Comparison of ENCODE assay signal across 14 cellular contexts in the genomic region with DNA sequence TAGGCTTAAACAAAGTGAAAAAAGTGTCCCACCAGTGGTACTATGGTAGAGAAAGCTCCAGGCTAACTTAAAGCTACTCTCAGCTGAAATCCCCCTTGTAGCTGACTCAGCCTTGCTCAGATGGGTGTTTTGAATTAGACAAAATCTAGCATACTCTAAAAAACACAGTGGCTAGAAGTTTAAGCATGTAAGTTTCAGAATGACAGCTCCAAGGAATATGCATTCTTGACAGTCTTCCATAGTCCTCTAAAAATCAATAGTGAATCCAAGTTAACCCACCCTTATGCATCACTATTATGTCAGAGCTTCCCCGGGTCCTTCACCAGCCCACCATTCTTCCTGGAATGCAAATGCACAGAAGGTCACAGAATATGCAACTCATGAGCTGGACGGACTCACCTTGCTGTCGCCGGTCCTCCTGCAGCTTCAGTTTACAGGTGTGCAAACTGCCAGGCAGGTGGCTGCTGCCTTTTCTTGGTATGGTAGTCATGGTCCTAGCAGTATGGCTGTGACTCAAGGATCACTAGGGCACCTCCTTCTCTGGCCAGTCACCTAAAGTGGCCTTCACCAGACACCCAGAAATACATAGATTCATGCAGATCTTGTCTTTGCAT. TPM values are rescaled to one million over a fixed set of nuclear protein-coding genes. Genes with fewer than 3 reads are reported as not detected.
DNase-seq lines count a peak whose midpoint lies in the region; ATAC-seq, FAIRE-seq and TF ChIP-seq lines count a peak whose summit lies in the region.
"Had no signal": no experiment of that assay in that cellular context is flagged by ENCODE, and none has a peak within 500 bp of the region (broad histone marks: within the 10 kb centered on the region; RNA-seq: fewer than 3 reads in every experiment).

No MANE protein-coding gene starts in this region.

- no peak overlapping the region for H3K27ac Mint-ChIP-seq in stimulated activated effector memory CD8-positive, alpha-beta T cell treated with anti-CD3 and anti-CD28 coated beads, Interleukin-12 subunit alpha, Interleukin-12 subunit beta, amount 100 ng/mL, for 72 hours
- H3K27ac Mint-ChIP-seq: activated naive CD8-positive, alpha-beta T cell treated with anti-CD3 and anti-CD28 coated beads, Interleukin-2, amount 10 ng/mL, durations not matched to agents 7 days and 5 days; type B pancreatic cell had no signal

- H3K4me3 Mint-ChIP-seq in stimulated activated effector memory CD8-positive, alpha-beta T cell treated with anti-CD3 and anti-CD28 coated beads, Interleukin-12 subunit alpha, Interleukin-12 subunit beta, amount 100 ng/mL, for 72 hours, result no peak overlapping the region
- H3K4me3 Mint-ChIP-seq: activated naive CD8-positive, alpha-beta T cell treated with anti-CD3 and anti-CD28 coated beads, Interleukin-2, amount 10 ng/mL, durations not matched to agents 7 days and 5 days had no signal

- H3K9ac ChIP-seq in kidney (ENCODE audit: low read length in 2 of 2), result peak overlapping the region; percentile 57 to 65

- no peaks in the 10 kb centered on the region for H3K36me3 Mint-ChIP-seq in stimulated activated effector memory CD8-positive, alpha-beta T cell treated with anti-CD3 and anti-CD28 coated beads, Interleukin-12 subunit alpha, Interleukin-12 subunit beta, amount 100 ng/mL, for 72 hours
- H3K36me3 Mint-ChIP-seq: activated naive CD8-positive, alpha-beta T cell treated with anti-CD3 and anti-CD28 coated beads, Interleukin-2, amount 10 ng/mL, durations not matched to agents 7 days and 5 days; type B pancreatic cell had no signal

- peaks cover 9% of the 10 kb centered on the region for H3K4me1 Mint-ChIP-seq in stimulated activated effector memory CD8-positive, alpha-beta T cell treated with anti-CD3 and anti-CD28 coated beads, Interleukin-12 subunit alpha, Interleukin-12 subunit beta, amount 100 ng/mL, for 72 hours
- H3K4me1 Mint-ChIP-seq: activated naive CD8-positive, alpha-beta T cell treated with anti-CD3 and anti-CD28 coated beads, Interleukin-2, amount 10 ng/mL, durations not matched to agents 7 days and 5 days had no signal

- DNase-seq in HT1080 (ENCODE audit: low read depth) (peak; percentile 36), ascending aorta (ENCODE audit: low spot score in 2 of 2) (no peak), kidney (no peak), SKM-1 (lab: John Stamatoyannopoulos, UW; ENCODE audit: unreplicated experiment) (no peak), NCI-H1105 (lab: John Stamatoyannopoulos, UW) (no peak), NCI-H2081 treated with DMSO at 0.1 percent for 48 hours (lab: John Stamatoyannopoulos, UW) (no peak)
- DNase-seq in stimulated activated effector memory CD8-positive, alpha-beta T cell treated with anti-CD3 and anti-CD28 coated beads, Interleukin-12 subunit alpha, Interleukin-12 subunit beta, amount 100 ng/mL, for 72 hours (ENCODE audit: low spot score in 2 of 2), result no peak
- DNase-seq: activated CD4-positive, alpha-beta T cell treated with anti-CD3 and anti-CD28 coated beads, Interleukin-2, amount 50 U/mL, for 4 hours; activated naive CD8-positive, alpha-beta T cell treated with anti-CD3 and anti-CD28 coated beads, Interleukin-2, amount 10 ng/mL, durations not matched to agents 7 days and 5 days had no signal

- H3K9me3 Mint-ChIP-seq in stimulated activated effector memory CD8-positive, alpha-beta T cell treated with anti-CD3 and anti-CD28 coated beads, Interleukin-12 subunit alpha, Interleukin-12 subunit beta, amount 100 ng/mL, for 72 hours, result no peaks in the 10 kb centered on the region
- H3K9me3 Mint-ChIP-seq: activated naive CD8-positive, alpha-beta T cell treated with anti-CD3 and anti-CD28 coated beads, Interleukin-2, amount 10 ng/mL, durations not matched to agents 7 days and 5 days; type B pancreatic cell had no signal

- peaks cover 0 to 21% of the 10 kb centered on the region in 2 donors for H3K4me1 ChIP-seq in ascending aorta
- H3K4me1 ChIP-seq in kidney (ENCODE audit: control insufficient read depth in 1 of 2, insufficient read depth in 1 of 2, low read depth in 1 of 2, low read length in 2 of 2), result peaks cover 6 to 13% of the 10 kb centered on the region in 2 donors

- TF ChIP-seq CTCF in ascending aorta (IDR thresholded peaks at IDR 0.05) (no peak), kidney (IDR thresholded peaks at IDR 0.05; ENCODE audit: borderline replicate concordance, extremely low read depth, insufficient read depth) (no peak)

- intact Hi-C loops in ascending aorta (cut with DNase I), result loop anchor here (2.0 kb wide), 2 partner anchors 22 to 148 kb away; a partner anchor contains a TSS
- intact Hi-C loops in kidney (cut with DNase I), result no loop called here

- H3K36me3 ChIP-seq in ascending aorta, result no peaks in the 10 kb centered on the region
- no peaks in the 10 kb centered on the region for H3K36me3 ChIP-seq in kidney (ENCODE audit: control insufficient read depth in 1 of 2, insufficient read depth in 2 of 2, low read length in 2 of 2)
- H3K36me3 ChIP-seq: neutrophil, SJSA1 had no signal

- no peaks in the 10 kb centered on the region for H3K9me3 ChIP-seq in ascending aorta
- no peaks in the 10 kb centered on the region for H3K9me3 ChIP-seq in kidney (ENCODE audit: control insufficient read depth in 1 of 2, low read length in 2 of 2)
- H3K9me3 ChIP-seq: neutrophil, SJSA1 had no signal

- FAIRE-seq in kidney (lab: Jason Lieb, UNC), result no peak

- H3K27me3 ChIP-seq in ascending aorta, result no peaks in the 10 kb centered on the region
- H3K27me3 ChIP-seq: neutrophil had no signal

- peak overlapping the region; percentile 50 to 61 for H3K4me3 ChIP-seq in ascending aorta
- H3K4me3 ChIP-seq in kidney (ENCODE audit: low read length in 2 of 2), result peak overlapping the region; percentile 66 to 78

- peak overlapping the region; percentile 72 to 81 for H3K27ac ChIP-seq in ascending aorta
- peak overlapping the region; percentile 86 to 91 for H3K27ac ChIP-seq in kidney (ENCODE audit: low read depth in 2 of 2, low read length in 2 of 2)
- H3K27ac ChIP-seq: neutrophil had no signal

- ATAC-seq in stimulated activated effector memory CD8-positive, alpha-beta T cell treated with anti-CD3 and anti-CD28 coated beads, Interleukin-12 subunit alpha, Interleukin-12 subunit beta, amount 100 ng/mL, for 72 hours, result peak; percentile 68
- no peak for ATAC-seq in GM21526 (IDR thresholded peaks at IDR 0.05; ENCODE audit: low FRiP score, unreplicated experiment)
- ATAC-seq: HCT116 had no signal

RNA-seq across cellular contexts. Expression of a gene that starts 0.7 kb away (rescaled TPM):
- total RNA-seq in HT1080 (2014; rRNA removed; shearing (Covaris generic)), result 0.18 and 0.50 TPM in 2 replicates
- polyA plus RNA-seq in HT1080 (2015; cell fraction: cytosol; rRNA removed), result 0.07 and 0.12 TPM in 2 replicates
- polyA plus RNA-seq in HT1080 (2015; cell fraction: nucleus; rRNA removed), result 0.12 and 0.19 TPM in 2 replicates
- total RNA-seq in ascending aorta, result not detected
- total RNA-seq in kidney, result 7.1 TPM
- polyA plus RNA-seq in kidney (ENCODE audit: insufficient read depth, low read depth, low replicate concordance), result 8.7 TPM
- total RNA-seq: activated naive CD8-positive, alpha-beta T cell treated with anti-CD3 and anti-CD28 coated beads, Interleukin-2, amount 10 ng/mL, durations not matched to agents 7 days and 5 days; SJSA1 had no signal

RNA-seq across cellular contexts. Expression of a gene that starts 59.3 kb away (rescaled TPM):
- total RNA-seq in HT1080 (2014; rRNA removed; shearing (Covaris generic)), result 23.5 and 28.4 TPM in 2 replicates
- 22.9 and 23.9 TPM in 2 replicates for polyA plus RNA-seq in HT1080 (2015; cell fraction: cytosol; rRNA removed)
- polyA plus RNA-seq in HT1080 (2015; cell fraction: nucleus; rRNA removed), result 27.7 and 30.5 TPM in 2 replicates
- total RNA-seq in ascending aorta (18.4 TPM), kidney (27.9 TPM)
- polyA plus RNA-seq in kidney (ENCODE audit: insufficient read depth, low read depth, low replicate concordance), result 15.4 TPM
